In the genomic region with DNA sequence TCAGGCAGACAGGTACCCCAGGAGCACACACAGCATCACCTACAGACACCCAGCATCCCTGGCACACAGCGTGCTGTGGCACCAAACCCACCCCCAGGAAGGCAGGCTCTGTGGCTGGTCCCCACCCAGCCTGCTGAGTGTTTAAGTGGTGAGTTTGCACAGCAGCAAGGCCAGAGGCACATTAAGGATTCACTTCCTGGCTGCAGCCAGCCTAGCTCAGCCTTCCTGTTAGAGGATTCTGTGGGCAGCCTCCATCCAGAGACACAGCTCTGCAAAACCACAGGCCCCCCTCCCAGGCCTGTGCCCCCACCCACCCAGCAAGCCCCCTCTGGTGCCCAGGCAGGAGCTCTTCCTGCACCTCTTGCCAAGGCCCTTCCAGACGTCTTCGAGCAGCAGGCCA, we compare ENCODE assay signal across 17 cellular contexts. TPM values are rescaled to one million over a fixed set of nuclear protein-coding genes. Genes with fewer than 3 reads are reported as not detected.
A peak's percentile ranks its signal among the peaks of the same experiment; 100 is the strongest.
DNase-seq lines count a peak whose midpoint lies in the region; ATAC-seq lines count a peak whose summit lies in the region.
"Had no signal": no experiment of that assay in that cellular context is flagged by ENCODE, and none has a peak within 500 bp of the region (broad histone marks: within the 10 kb centered on the region; RNA-seq: fewer than 3 reads in every experiment).

No MANE protein-coding gene starts in this region.

- DNase-seq in DMS153 (lab: John Stamatoyannopoulos, UW) (peak; percentile 14), DMS153 treated with DMSO at 0.1 percent for 48 hours (lab: John Stamatoyannopoulos, UW; ENCODE audit: unreplicated experiment) (no peak), astrocyte of the hippocampus (ENCODE audit: low read depth, low spot score) (peak; percentile 55), kidney tubule cell (ENCODE audit: low spot score) (peak; percentile 49), left cardiac atrium (no peak), aorta (no peak), activated T-cell treated with anti-CD3 and anti-CD28 coated beads for 4 hours (no peak)
- DNase-seq in Jurkat, Clone E6-1 (ENCODE audit: low read depth, low spot score), result peak; percentile 53
- DNase-seq: activated B cell treated with CpG ODN at 0.5 μM for 24 hours, adrenal gland, H7, midbrain, NCI-H2107, ovary, SW 1271 had no signal

- no peak overlapping the region for H3K27ac ChIP-seq in aorta (ENCODE audit: low read depth in 1 of 2, low read length in 2 of 2)
- H3K27ac ChIP-seq: 22Rv1, adrenal gland, ovary had no signal

- no peaks in the 10 kb centered on the region for H3K27me3 ChIP-seq in aorta (ENCODE audit: control insufficient read depth in 1 of 2, insufficient read depth in 2 of 2, low read length in 1 of 2)
- H3K27me3 ChIP-seq: adrenal gland, ovary had no signal

- intact Hi-C loops in left cardiac atrium (cut with DNase I) (no loop called here), aorta (cut with DNase I) (no loop called here)

- ATAC-seq in left cardiac atrium (no peak), aorta (ENCODE audit: low FRiP score) (no peak)

- H3K4me1 ChIP-seq in aorta (ENCODE audit: control insufficient read depth in 1 of 2, insufficient read depth in 2 of 2, low read length in 2 of 2), result no peaks in the 10 kb centered on the region
- H3K4me1 ChIP-seq: adrenal gland had no signal

- H3K9me3 ChIP-seq in aorta (ENCODE audit: control insufficient read depth, low read length), result no peaks in the 10 kb centered on the region
- H3K9me3 ChIP-seq: adrenal gland, ovary had no signal

- 74 to 75% methylated on average over 3 of the region's 3 CpGs for WGBS in aorta, 2 donors

- no peak overlapping the region for H3K4me3 ChIP-seq in Jurkat, Clone E6-1 (ENCODE audit: low read length)
- H3K4me3 ChIP-seq in aorta (ENCODE audit: low read length in 2 of 2), result no peak overlapping the region
- H3K4me3 ChIP-seq: adrenal gland, ovary had no signal

- H3K36me3 ChIP-seq in aorta (ENCODE audit: control insufficient read depth in 1 of 2, insufficient read depth in 2 of 2, low read length in 1 of 2), result no peaks in the 10 kb centered on the region
- H3K36me3 ChIP-seq: adrenal gland, ovary had no signal

RNA-seq across cellular contexts. Expression of a gene that starts 36.1 kb away (rescaled TPM):
- polyA plus RNA-seq in Jurkat, Clone E6-1 (2012; ENCODE audit: insufficient read depth, insufficient read length), result 284 TPM
- 100 to 1,000 TPM; 203 to 215 TPM for total RNA-seq in left cardiac atrium
- total RNA-seq in aorta, result 10 to 100 TPM; 73.2 to 76.0 TPM
- 10 to 100 TPM; 67.9 to 91.3 TPM for polyA plus RNA-seq in aorta

RNA-seq across cellular contexts. Expression of a gene that starts 44.4 kb away (rescaled TPM):
- polyA plus RNA-seq in Jurkat, Clone E6-1 (2012; ENCODE audit: insufficient read depth, insufficient read length), result 0.92 TPM
- 10 to 100 TPM; 13.7 to 31.1 TPM for total RNA-seq in left cardiac atrium
- 10 to 100 TPM; 36.9 to 55.7 TPM for total RNA-seq in aorta
- polyA plus RNA-seq in aorta, result 1 to 10 TPM in 1 of 2 donors, under 1 TPM in 1; 0.75 to 1.4 TPM
- total RNA-seq: dermis microvascular lymphatic vessel endothelial cell had no signal

Comparison
In these comparisons a context has a peak if more than half of its experiments do, and no peak if none do; other contexts are left out.
1. DNase-seq: peak in DMS153 (single experiment), Jurkat, Clone E6-1 (single experiment), astrocyte of the hippocampus (single experiment) and kidney tubule cell (single experiment); none in DMS153 treated with DMSO at 0.1 percent for 48 hours (single experiment), left cardiac atrium (single experiment), aorta (0 of 2) and activated T-cell treated with anti-CD3 and anti-CD28 coated beads for 4 hours (single experiment).